Comparison of ENCODE assay signal across 23 cellular contexts in genomic region chr2:98528349-98528748, GRCh38.
"Had no signal": no experiment of that assay in that cellular context is flagged by ENCODE, and none has a peak within 500 bp of the region (broad histone marks: within the 10 kb centered on the region; RNA-seq: fewer than 3 reads in every experiment).

No MANE protein-coding gene starts in this region.

- H3K27me3 Mint-ChIP-seq: naive thymus-derived CD4-positive, alpha-beta T cell; progenitor cell of endocrine pancreas; stimulated activated naive CD8-positive, alpha-beta T cell treated with anti-CD3 and anti-CD28 coated beads, Interleukin-15, Interleukin-2, amounts not matched to agents 100 ng/mL and 50 ng/mL, for 24 hours had no signal

- H3K4me1 ChIP-seq: colonic mucosa, pancreas, tibial artery, upper lobe of left lung, uterus had no signal

- H3K9me3 Mint-ChIP-seq: stimulated activated naive CD8-positive, alpha-beta T cell treated with anti-CD3 and anti-CD28 coated beads, Interleukin-15, Interleukin-2, amounts not matched to agents 100 ng/mL and 50 ng/mL, for 24 hours had no signal

- H3K27ac Mint-ChIP-seq: endodermal cell; neural progenitor cell; progenitor cell of endocrine pancreas; stimulated activated naive CD8-positive, alpha-beta T cell treated with anti-CD3 and anti-CD28 coated beads, Interleukin-15, Interleukin-2, amounts not matched to agents 100 ng/mL and 50 ng/mL, for 24 hours had no signal

- H3K27ac ChIP-seq: colonic mucosa, heart left ventricle, neural progenitor cell, pancreas, tibial artery, upper lobe of left lung, uterus had no signal

- H3K36me3 ChIP-seq: colonic mucosa, neural progenitor cell, pancreas, tibial artery, uterus had no signal

- H3K4me1 Mint-ChIP-seq: neural progenitor cell had no signal

- H3K9me3 ChIP-seq: colonic mucosa, heart left ventricle, pancreas, tibial artery, upper lobe of left lung had no signal

- H3K27me3 ChIP-seq: colonic mucosa, heart left ventricle, neural progenitor cell, pancreas, tibial artery, upper lobe of left lung, uterus had no signal

- H3K4me3 ChIP-seq: colonic mucosa, heart left ventricle, lung, neural progenitor cell, pancreas, smooth muscle cell, tibial artery, upper lobe of left lung, uterus had no signal

- ATAC-seq: heart left ventricle; left colon; left ventricle myocardium superior; naive thymus-derived CD4-positive, alpha-beta T cell; pancreas; right cardiac atrium had no signal

- H3K4me3 Mint-ChIP-seq: endodermal cell; naive thymus-derived CD4-positive, alpha-beta T cell; neural progenitor cell; stimulated activated naive CD8-positive, alpha-beta T cell treated with anti-CD3 and anti-CD28 coated beads, Interleukin-15, Interleukin-2, amounts not matched to agents 100 ng/mL and 50 ng/mL, for 24 hours had no signal

- DNase-seq: colonic mucosa; dermis blood vessel endothelial cell; endodermal cell; erythroblast; foreskin melanocyte; heart left ventricle; hippocampal formation; left colon; left ventricle myocardium superior; mesendoderm; naive thymus-derived CD4-positive, alpha-beta T cell; occipital lobe; pancreas; right cardiac atrium; stimulated activated CD4-positive, alpha-beta T cell treated with anti-CD3 and anti-CD28 coated beads, Interleukin-2, amount 100 ng/mL, for 48 hours; tibial artery; upper lobe of left lung; uterus had no signal
